ENCODE assay signal across 10 cellular contexts in the genomic region with DNA sequence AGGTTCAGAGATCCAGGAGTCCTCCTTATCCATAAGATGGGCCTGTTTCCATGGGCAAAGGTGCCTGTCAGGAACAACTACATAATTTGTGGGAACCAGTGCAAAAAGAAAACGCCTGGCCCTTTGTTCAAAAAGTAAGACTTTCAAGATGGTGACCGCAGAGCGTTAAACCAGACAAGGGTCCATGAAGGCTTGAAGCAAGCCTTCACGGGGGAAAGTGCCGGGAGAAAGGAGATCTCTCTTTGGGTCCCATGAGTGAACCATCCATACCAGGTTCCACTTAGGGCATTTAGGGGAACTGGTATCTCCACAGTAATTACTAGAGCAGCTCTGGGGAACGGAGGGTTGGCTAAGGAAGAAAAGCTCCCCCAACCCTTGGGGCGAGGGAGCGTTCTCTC. TPM values are rescaled to one million over a fixed set of nuclear protein-coding genes. Genes with fewer than 3 reads are reported as not detected.
DNase-seq lines count a peak whose midpoint lies in the region; TF ChIP-seq lines count a peak whose summit lies in the region.
"Had no signal": no experiment of that assay in that cellular context is flagged by ENCODE, and none has a peak within 500 bp of the region (broad histone marks: within the 10 kb centered on the region; RNA-seq: fewer than 3 reads in every experiment).

No MANE protein-coding gene starts in this region.

- no peak overlapping the region for H3K4me3 ChIP-seq in OCI-LY1 (ENCODE audit: low read depth, low read length, poor library complexity, severe bottlenecking)
- peak overlapping the region; percentile 62 for H3K4me3 ChIP-seq in epithelial cell of esophagus (ENCODE audit: low read length)
- no peak overlapping the region for H3K4me3 ChIP-seq in SJCRH30

- no peak for DNase-seq in epithelial cell of esophagus (ENCODE audit: low read depth)
- DNase-seq in progenitor cell of endocrine pancreas (ENCODE audit: low spot score, unreplicated experiment) = no peak
- DNase-seq in SJCRH30 = no peak
- no peak for DNase-seq in DMS 273 (lab: John Stamatoyannopoulos, UW; ENCODE audit: unreplicated experiment)
- no peak for DNase-seq in nucleus accumbens (lab: John Stamatoyannopoulos, UW)
- no peak for DNase-seq in EL
- DNase-seq: amniotic stem cell, NCI-H2171 had no signal

- H3K27ac ChIP-seq in OCI-LY1 (ENCODE audit: low read depth, low read length, poor library complexity, severe bottlenecking) = no peak overlapping the region
- no peak overlapping the region for H3K27ac ChIP-seq in SJCRH30

- peaks cover 80% of the 10 kb centered on the region for H3K27me3 Mint-ChIP-seq in progenitor cell of endocrine pancreas

- H3K79me2 ChIP-seq in OCI-LY1 (ENCODE audit: insufficient read depth, low read length) = no peaks in the 10 kb centered on the region

- TF ChIP-seq CTCF in OCI-LY1 (IDR thresholded peaks at IDR 0.05; ENCODE audit: low read length) = no peak
- no peak for TF ChIP-seq CTCF in epithelial cell of esophagus (IDR thresholded peaks at IDR 0.05; ENCODE audit: insufficient read depth, low read depth, low read length, missing control alignments)
- no peak for TF ChIP-seq CTCF in progenitor cell of endocrine pancreas (IDR thresholded peaks at IDR 0.05; ENCODE audit: unreplicated experiment)

- peaks cover 3% of the 10 kb centered on the region; the same call in 1 of the 2 replicates for H3K4me1 ChIP-seq in ES-I3 (ENCODE audit: insufficient read depth, low read length)
- H3K4me1 ChIP-seq in OCI-LY1 (ENCODE audit: insufficient read depth, low read length, severe bottlenecking) = peaks cover 13% of the 10 kb centered on the region
- H3K4me1 ChIP-seq in SJCRH30 = peaks cover 68% of the 10 kb centered on the region

- H3K9ac ChIP-seq in ES-I3 (ENCODE audit: low read depth, low read length) = peak overlapping the region; percentile 84; the same call in 1 of the 2 replicates
- H3K9ac ChIP-seq in OCI-LY1 (ENCODE audit: low read length) = no peak overlapping the region

- H3K36me3 ChIP-seq in ES-I3 (ENCODE audit: insufficient read depth, low read length) (no peaks in the 10 kb centered on the region), OCI-LY1 (ENCODE audit: insufficient read depth, low read length) (no peaks in the 10 kb centered on the region), SJCRH30 (no peaks in the 10 kb centered on the region)

- no peaks in the 10 kb centered on the region for H3K9me3 Mint-ChIP-seq in progenitor cell of endocrine pancreas (ENCODE audit: low read depth)

- H3K4me1 Mint-ChIP-seq in progenitor cell of endocrine pancreas (ENCODE audit: low read depth) = peaks cover 18% of the 10 kb centered on the region

- H3K36me3 Mint-ChIP-seq in progenitor cell of endocrine pancreas (ENCODE audit: insufficient read depth) = no peaks in the 10 kb centered on the region

- H3K27ac Mint-ChIP-seq in progenitor cell of endocrine pancreas = no peak overlapping the region

- H3K9me2 ChIP-seq in OCI-LY1 (ENCODE audit: low read depth, low read length) = no peaks in the 10 kb centered on the region

- H3K4me2 ChIP-seq in OCI-LY1 (ENCODE audit: low read length) = peak overlapping the region; percentile 58; the same call in 1 of the 2 replicates

- peaks cover 7% of the 10 kb centered on the region for H3K27me3 ChIP-seq in OCI-LY1 (ENCODE audit: insufficient read depth, low read length)
- H3K27me3 ChIP-seq in SJCRH30 = no peaks in the 10 kb centered on the region

- H4K20me1 ChIP-seq in OCI-LY1 (ENCODE audit: insufficient read depth, low read length) = no peaks in the 10 kb centered on the region

- no peak overlapping the region for H2AFZ ChIP-seq in OCI-LY1 (ENCODE audit: low read length)

- H3K4me3 Mint-ChIP-seq in progenitor cell of endocrine pancreas (ENCODE audit: low read depth) = peak overlapping the region; percentile 56

- H3K9me3 ChIP-seq in ES-I3 (ENCODE audit: control insufficient read depth, insufficient read depth, low read length) = no peaks in the 10 kb centered on the region
- H3K9me3 ChIP-seq in OCI-LY1 (ENCODE audit: low read length) = no peaks in the 10 kb centered on the region
- no peaks in the 10 kb centered on the region for H3K9me3 ChIP-seq in SJCRH30 (replicated peaks)

- H3F3A ChIP-seq in OCI-LY1 (ENCODE audit: insufficient read depth, low read length) = no peaks in the 10 kb centered on the region

RNA-seq across cellular contexts. Expression of a gene that starts 0.9 kb away (rescaled TPM):
- 7.0 and 7.9 TPM in 2 replicates for total RNA-seq in progenitor cell of endocrine pancreas
- 9.5 TPM in 2 replicates for total RNA-seq in SJCRH30 (2014; rRNA removed; shearing (Covaris generic))

RNA-seq across cellular contexts. Expression of a gene that starts 36.1 kb away (rescaled TPM):
- total RNA-seq in progenitor cell of endocrine pancreas = 5.1 and 6.4 TPM in 2 replicates
- 3.1 and 3.5 TPM in 2 replicates for total RNA-seq in SJCRH30 (2014; rRNA removed; shearing (Covaris generic))
